1 cellular context compared by ENCODE assay signal in genomic region chr19:33660426-33661160, GRCh38.
A peak's percentile ranks its signal among the peaks of the same experiment; 100 is the strongest.
TF ChIP-seq lines count a peak whose summit lies in the region.

No MANE protein-coding gene starts in this region.

TF ChIP-seq in K562, 482 proteins besides CTCF, POLR2A, EP300 and RAD21 (continued from another document):
- 0 out of 2 replicates have a peak, but pooled peaks have one; percentile 51 for TF ChIP-seq ZBTB40 (IDR thresholded peaks at IDR 0.05)
- no peak for TF ChIP-seq ZBTB40 (CRISPR knock-in tag; IDR thresholded peaks at IDR 0.05)
- peak; percentile 33; the same call in 1 of the 2 replicates for TF ChIP-seq RFX1 (IDR thresholded peaks at IDR 0.05)
- peak; percentile 77 for TF ChIP-seq GABPA (tag; conservative IDR thresholded peaks at IDR 0.05; ENCODE audit: low read depth)
- TF ChIP-seq ESRRA (IDR thresholded peaks at IDR 0.05; ENCODE audit: borderline replicate concordance, low read depth) = no peak
